In genomic region chr12:94114166-94114565, GRCh38 we compare ENCODE assay signal across 7 cellular contexts.
"Had no signal": no experiment of that assay in that cellular context is flagged by ENCODE, and none has a peak within 500 bp of the region (broad histone marks: within the 10 kb centered on the region; RNA-seq: fewer than 3 reads in every experiment).

No MANE protein-coding gene starts in this region.

- H3K27ac ChIP-seq: HL-60 had no signal

- DNase-seq: IMR-90, KBM-7, KG1 had no signal

- FAIRE-seq: HepG2, HTR-8/SVneo had no signal

- ATAC-seq: HepG2 had no signal

- H3K9me3 Mint-ChIP-seq: IgD-negative memory B cell had no signal

- H3K27ac Mint-ChIP-seq: IgD-negative memory B cell had no signal

- H3K4me3 Mint-ChIP-seq: IgD-negative memory B cell had no signal
